8 cellular contexts compared by ENCODE assay signal in the genomic region with DNA sequence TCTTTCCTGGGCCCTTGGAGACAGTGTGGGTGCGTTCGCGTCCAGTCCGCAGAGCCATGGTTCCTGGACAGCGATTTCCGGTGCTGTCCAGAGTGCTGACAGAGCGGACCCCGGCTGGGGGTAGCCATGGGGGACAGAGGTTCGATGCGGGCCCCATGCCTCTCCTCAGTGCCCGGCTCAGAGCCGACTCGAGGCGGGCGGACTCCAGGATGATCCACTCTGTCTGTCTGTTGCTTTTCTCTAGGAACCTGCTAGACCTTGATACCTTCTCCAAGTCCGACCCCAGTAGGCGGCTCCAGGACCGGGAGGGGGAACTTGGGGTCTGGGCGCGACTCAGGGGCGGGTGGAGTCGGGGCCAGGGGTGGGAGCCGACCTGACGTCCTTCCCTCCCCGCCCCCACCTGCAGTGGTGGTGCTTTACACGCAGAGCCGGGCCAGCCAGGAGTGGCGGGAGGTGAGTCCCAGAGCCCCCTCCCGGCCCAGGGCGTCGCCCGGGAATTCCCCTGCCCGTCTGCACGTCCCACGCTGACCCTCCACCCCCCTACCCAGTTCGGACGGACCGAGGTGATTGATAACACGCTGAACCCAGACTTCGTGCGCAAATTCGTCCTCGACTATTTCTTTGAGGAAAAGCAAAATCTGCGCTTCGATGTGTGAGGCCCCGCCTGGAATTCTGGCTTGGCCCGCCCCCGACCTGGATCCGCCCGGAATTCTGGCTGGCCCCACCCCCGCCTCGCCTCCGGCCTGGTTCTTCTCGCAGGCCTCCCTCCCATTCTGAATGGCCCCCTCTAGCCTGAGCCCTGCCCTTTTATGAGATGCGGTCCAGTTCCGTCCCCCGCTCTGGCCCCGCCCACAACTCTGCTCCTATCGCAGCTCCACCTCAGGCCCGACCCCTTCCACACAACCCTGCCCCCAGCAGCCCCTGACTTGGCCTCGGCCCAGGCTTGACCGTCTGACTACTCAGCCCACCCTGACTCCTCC. TPM values are rescaled to one million over a fixed set of nuclear protein-coding genes. Genes with fewer than 3 reads are reported as not detected.
DNase-seq lines count a peak whose midpoint lies in the region; ATAC-seq and TF ChIP-seq lines count a peak whose summit lies in the region.

No MANE protein-coding gene starts in this region.

- H3K27me3 Mint-ChIP-seq in activated CD8-positive, alpha-beta memory T cell treated with anti-CD3 and anti-CD28 coated beads, Interleukin-2, amount 10 ng/mL, durations not matched to agents 7 days and 5 days, result peaks cover 38% of the 10 kb centered on the region
- H3K27me3 Mint-ChIP-seq in T-helper 1 cell treated with Interleukin-12 subunit alpha and Interleukin-12 subunit beta and Interleukin-4 antibody, amounts not matched to agents 30 μg/mL and 1 μg/mL, for 36 hours (ENCODE audit: low read depth), result peaks cover 48% of the 10 kb centered on the region
- H3K27me3 Mint-ChIP-seq in natural killer cell (ENCODE audit: low read depth in 2 of 2), result peaks cover 11 to 18% of the 10 kb centered on the region in 2 donors

- CTCF ChIA-PET in activated CD8-positive, alpha-beta memory T cell treated with anti-CD3 and anti-CD28 coated beads, Interleukin-2, amount 10 ng/mL, durations not matched to agents 7 days and 5 days (lab: Charles Lee), result no interaction called here

- peaks cover 3% of the 10 kb centered on the region for H3K4me1 Mint-ChIP-seq in activated CD8-positive, alpha-beta memory T cell treated with anti-CD3 and anti-CD28 coated beads, Interleukin-2, amount 10 ng/mL, durations not matched to agents 7 days and 5 days
- H3K4me1 Mint-ChIP-seq in T-helper 1 cell treated with Interleukin-12 subunit alpha and Interleukin-12 subunit beta and Interleukin-4 antibody, amounts not matched to agents 30 μg/mL and 1 μg/mL, for 36 hours (ENCODE audit: low read depth), result peaks cover 2% of the 10 kb centered on the region
- peaks cover 0 to 14% of the 10 kb centered on the region in 2 donors for H3K4me1 Mint-ChIP-seq in natural killer cell

- no peaks in the 10 kb centered on the region for H3K9me3 Mint-ChIP-seq in activated CD8-positive, alpha-beta memory T cell treated with anti-CD3 and anti-CD28 coated beads, Interleukin-2, amount 10 ng/mL, durations not matched to agents 7 days and 5 days (ENCODE audit: low read depth)
- no peaks in the 10 kb centered on the region for H3K9me3 Mint-ChIP-seq in T-helper 1 cell treated with Interleukin-12 subunit alpha and Interleukin-12 subunit beta and Interleukin-4 antibody, amounts not matched to agents 30 μg/mL and 1 μg/mL, for 36 hours
- no peaks in the 10 kb centered on the region for H3K9me3 Mint-ChIP-seq in natural killer cell

- no peak overlapping the region for H3K4me3 Mint-ChIP-seq in activated CD8-positive, alpha-beta memory T cell treated with anti-CD3 and anti-CD28 coated beads, Interleukin-2, amount 10 ng/mL, durations not matched to agents 7 days and 5 days
- peak overlapping the region; percentile 46 for H3K4me3 Mint-ChIP-seq in T-helper 1 cell treated with Interleukin-12 subunit alpha and Interleukin-12 subunit beta and Interleukin-4 antibody, amounts not matched to agents 30 μg/mL and 1 μg/mL, for 36 hours
- H3K4me3 Mint-ChIP-seq in natural killer cell, result peak overlapping the region; percentile 60

- peak; percentile 52 for ATAC-seq in activated CD8-positive, alpha-beta memory T cell treated with anti-CD3 and anti-CD28 coated beads, Interleukin-2, amount 10 ng/mL, durations not matched to agents 7 days and 5 days
- ATAC-seq in esophagus mucosa, result peak; percentile 52
- peak; percentile 43 to 58 (median 55) for ATAC-seq in natural killer cell
- no peak for ATAC-seq in HG03097 (IDR thresholded peaks at IDR 0.05; ENCODE audit: low FRiP score, unreplicated experiment)
- no peak for ATAC-seq in GM21423 (IDR thresholded peaks at IDR 0.05; ENCODE audit: unreplicated experiment)

- intact Hi-C loops in natural killer cell (cut with micrococcal nuclease), result no loop called here

- peaks cover 10% of the 10 kb centered on the region for H3K36me3 Mint-ChIP-seq in activated CD8-positive, alpha-beta memory T cell treated with anti-CD3 and anti-CD28 coated beads, Interleukin-2, amount 10 ng/mL, durations not matched to agents 7 days and 5 days
- peaks cover 13% of the 10 kb centered on the region for H3K36me3 Mint-ChIP-seq in T-helper 1 cell treated with Interleukin-12 subunit alpha and Interleukin-12 subunit beta and Interleukin-4 antibody, amounts not matched to agents 30 μg/mL and 1 μg/mL, for 36 hours (ENCODE audit: low read depth)
- H3K36me3 Mint-ChIP-seq in natural killer cell, result no peaks in the 10 kb centered on the region

- no peak for TF ChIP-seq CTCF in natural killer cell (IDR thresholded peaks at IDR 0.05)

- no peak for DNase-seq in activated CD8-positive, alpha-beta memory T cell treated with anti-CD3 and anti-CD28 coated beads, Interleukin-2, amount 10 ng/mL, durations not matched to agents 7 days and 5 days
- no peak for DNase-seq in activated CD8-positive, alpha-beta memory T cell treated with anti-CD3 and anti-CD28 coated beads, Interleukin-2, amount 50 U/mL, for 4 hours
- no peak for DNase-seq in natural killer cell
- no peak for DNase-seq in NCI-H1436 (lab: John Stamatoyannopoulos, UW)

- no peak overlapping the region for H3K27ac Mint-ChIP-seq in activated CD8-positive, alpha-beta memory T cell treated with anti-CD3 and anti-CD28 coated beads, Interleukin-2, amount 10 ng/mL, durations not matched to agents 7 days and 5 days
- H3K27ac Mint-ChIP-seq in T-helper 1 cell treated with Interleukin-12 subunit alpha and Interleukin-12 subunit beta and Interleukin-4 antibody, amounts not matched to agents 30 μg/mL and 1 μg/mL, for 36 hours, result no peak overlapping the region
- no peak overlapping the region for H3K27ac Mint-ChIP-seq in natural killer cell

RNA-seq across cellular contexts. Expression of gene CPNE9, which starts 1.0 kb away (rescaled TPM):
- not detected for total RNA-seq in activated CD8-positive, alpha-beta memory T cell treated with anti-CD3 and anti-CD28 coated beads, Interleukin-2, amount 10 ng/mL, durations not matched to agents 7 days and 5 days
- total RNA-seq in esophagus mucosa (not detected), natural killer cell (under 1 TPM in 2 of 3 donors, not detected in 1; 0.43 to 0.49 TPM)

RNA-seq across cellular contexts. Expression of gene BRPF1, which starts 26.9 kb away (rescaled TPM):
- total RNA-seq in activated CD8-positive, alpha-beta memory T cell treated with anti-CD3 and anti-CD28 coated beads, Interleukin-2, amount 10 ng/mL, durations not matched to agents 7 days and 5 days, result 10 to 100 TPM; 48.1 to 50.1 TPM
- total RNA-seq in esophagus mucosa (11.9 TPM), natural killer cell (10 to 100 TPM; 45.1 to 72.1 (median 66.5) TPM)

RNA-seq across cellular contexts. Expression of gene OGG1, which starts 45.1 kb away (rescaled TPM):
- 10 to 100 TPM; 32.1 to 34.5 TPM for total RNA-seq in activated CD8-positive, alpha-beta memory T cell treated with anti-CD3 and anti-CD28 coated beads, Interleukin-2, amount 10 ng/mL, durations not matched to agents 7 days and 5 days
- total RNA-seq in esophagus mucosa (9.6 TPM), natural killer cell (10 to 100 TPM; 33.4 to 52.1 (median 34.7) TPM)

RNA-seq across cellular contexts. Expression of gene MTMR14, which starts 55.3 kb away (rescaled TPM):
- total RNA-seq in activated CD8-positive, alpha-beta memory T cell treated with anti-CD3 and anti-CD28 coated beads, Interleukin-2, amount 10 ng/mL, durations not matched to agents 7 days and 5 days, result 10 to 100 TPM; 50.5 to 52.7 TPM
- total RNA-seq in esophagus mucosa, result 22.0 TPM
- 100 to 1,000 TPM in 2 of 3 donors, 10 to 100 TPM in 1; 99.4 to 127 (median 100) TPM for total RNA-seq in natural killer cell

Comparison
In these comparisons a context has a peak if more than half of its experiments do, and no peak if none do; other contexts are left out.
1. ATAC-seq: peak in activated CD8-positive, alpha-beta memory T cell treated with anti-CD3 and anti-CD28 coated beads, Interleukin-2, amount 10 ng/mL, durations not matched to agents 7 days and 5 days (single experiment), esophagus mucosa (single experiment) and natural killer cell (3 of 3); none in HG03097 (single experiment) and GM21423 (single experiment).